In the genomic region with DNA sequence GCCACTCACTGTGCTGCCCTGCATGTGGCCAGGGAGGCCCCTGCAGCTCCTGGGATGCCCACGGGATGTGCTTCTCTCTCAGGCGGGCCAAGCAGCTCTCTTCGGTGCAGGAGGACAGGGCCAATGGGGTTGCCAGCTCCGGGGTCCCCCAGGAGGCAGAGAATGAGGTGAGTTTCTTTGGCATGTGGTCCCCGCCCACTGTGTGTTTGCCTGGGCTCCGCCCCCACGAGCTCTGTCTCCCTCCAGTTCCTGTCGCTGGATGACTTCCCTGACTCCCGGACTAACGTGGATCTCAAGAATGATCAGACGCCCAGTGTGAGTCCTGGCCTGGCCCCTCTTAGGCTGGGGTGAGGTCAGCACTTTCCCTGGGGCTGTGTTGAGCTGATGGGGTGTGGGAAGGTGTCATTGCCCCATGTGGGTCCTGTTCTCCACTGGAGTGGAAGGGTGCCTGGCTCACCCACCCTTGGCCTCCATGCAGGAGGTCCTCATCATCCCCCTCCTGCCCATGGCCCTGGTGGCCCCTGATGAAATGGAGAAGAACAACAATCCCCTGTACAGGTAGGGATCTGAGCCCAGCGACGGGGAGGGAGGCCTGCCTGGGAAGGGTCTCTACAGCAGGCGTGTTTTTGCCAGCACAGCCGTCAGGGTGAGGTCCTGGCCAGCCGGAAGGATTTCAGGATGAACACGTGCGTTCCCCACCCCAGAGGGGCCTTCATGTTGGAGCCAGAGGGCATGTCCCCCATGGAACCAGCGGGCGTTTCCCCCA, we compare ENCODE assay signal across 2 cellular contexts.
TF ChIP-seq lines count a peak whose summit lies in the region.

No MANE protein-coding gene starts in this region.

TF ChIP-seq in GM23338, 12 proteins besides CTCF, POLR2A, EP300 and RAD21:
- TF ChIP-seq STAT1 (IDR thresholded peaks at IDR 0.05; ENCODE audit: unreplicated experiment) (no peak), NANOG (IDR thresholded peaks at IDR 0.05; ENCODE audit: borderline replicate concordance) (no peak)
- TF ChIP-seq, protein P1, sequence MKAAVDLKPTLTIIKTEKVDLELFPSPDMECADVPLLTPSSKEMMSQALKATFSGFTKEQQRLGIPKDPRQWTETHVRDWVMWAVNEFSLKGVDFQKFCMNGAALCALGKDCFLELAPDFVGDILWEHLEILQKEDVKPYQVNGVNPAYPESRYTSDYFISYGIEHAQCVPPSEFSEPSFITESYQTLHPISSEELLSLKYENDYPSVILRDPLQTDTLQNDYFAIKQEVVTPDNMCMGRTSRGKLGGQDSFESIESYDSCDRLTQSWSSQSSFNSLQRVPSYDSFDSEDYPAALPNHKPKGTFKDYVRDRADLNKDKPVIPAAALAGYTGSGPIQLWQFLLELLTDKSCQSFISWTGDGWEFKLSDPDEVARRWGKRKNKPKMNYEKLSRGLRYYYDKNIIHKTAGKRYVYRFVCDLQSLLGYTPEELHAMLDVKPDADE (IDR thresholded peaks at IDR 0.05), result no peak
TF ChIP-seq in GM23338: peak in this region for 0.

TF ChIP-seq in K562, 482 proteins besides CTCF, POLR2A, EP300 and RAD21:
- TF ChIP-seq, protein P2, sequence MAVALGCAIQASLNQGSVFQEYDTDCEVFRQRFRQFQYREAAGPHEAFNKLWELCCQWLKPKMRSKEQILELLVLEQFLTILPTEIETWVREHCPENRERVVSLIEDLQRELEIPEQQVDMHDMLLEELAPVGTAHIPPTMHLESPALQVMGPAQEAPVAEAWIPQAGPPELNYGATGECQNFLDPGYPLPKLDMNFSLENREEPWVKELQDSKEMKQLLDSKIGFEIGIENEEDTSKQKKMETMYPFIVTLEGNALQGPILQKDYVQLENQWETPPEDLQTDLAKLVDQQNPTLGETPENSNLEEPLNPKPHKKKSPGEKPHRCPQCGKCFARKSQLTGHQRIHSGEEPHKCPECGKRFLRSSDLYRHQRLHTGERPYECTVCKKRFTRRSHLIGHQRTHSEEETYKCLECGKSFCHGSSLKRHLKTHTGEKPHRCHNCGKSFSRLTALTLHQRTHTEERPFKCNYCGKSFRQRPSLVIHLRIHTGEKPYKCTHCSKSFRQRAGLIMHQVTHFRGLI (CRISPR knock-in tag; IDR thresholded peaks at IDR 0.05), result no peak
- TF ChIP-seq RBFOX2 (IDR thresholded peaks at IDR 0.05; ENCODE audit: low read depth, low read length), result peak; percentile 47
